28 cellular contexts compared by ENCODE assay signal in genomic region chr17:77926144-77926543, GRCh38.
"Had no signal": no experiment of that assay in that cellular context is flagged by ENCODE, and none has a peak within 500 bp of the region (broad histone marks: within the 10 kb centered on the region; RNA-seq: fewer than 3 reads in every experiment).

No MANE protein-coding gene starts in this region.

- H3K4me3 ChIP-seq: ascending aorta, breast epithelium, cardiac muscle cell, colonic mucosa had no signal

- FAIRE-seq: frontal cortex had no signal

- H3K9me3 ChIP-seq: ascending aorta, breast epithelium, colonic mucosa had no signal

- H3K27ac ChIP-seq: ascending aorta, breast epithelium, cardiac muscle cell, colonic mucosa, VCaP had no signal

- H3K36me3 ChIP-seq: ascending aorta, breast epithelium, cardiac muscle cell, colonic mucosa had no signal

- ATAC-seq: activated naive CD4-positive, alpha-beta T cell treated with anti-CD3 and anti-CD28 coated beads, Interleukin-2, amount 50 U/mL, for 72 hours; activated T-cell treated with anti-CD3 and anti-CD28 coated beads, Interleukin-2, amount 50 U/mL, for 72 hours; esophagus mucosa; WTC11 had no signal

- H3K4me1 ChIP-seq: ascending aorta, breast epithelium, colonic mucosa had no signal

- H3K27me3 ChIP-seq: ascending aorta, cardiac muscle cell, colonic mucosa had no signal

- DNase-seq: activated CD4-positive, alpha-beta memory T cell treated with anti-CD3 and anti-CD28 coated beads, Interleukin-2, amount 10 ng/mL, durations not matched to agents 7 days and 5 days; activated CD4-positive, alpha-beta T cell treated with anti-CD3 and anti-CD28 coated beads for 1 hour; activated CD4-positive, alpha-beta T cell treated with anti-CD3 and anti-CD28 coated beads for 4 hours; activated CD4-positive, alpha-beta T cell treated with anti-CD3 and anti-CD28 coated beads, Interleukin-2, amount 10 ng/mL, durations not matched to agents 7 days and 5 days; activated CD4-positive, alpha-beta T cell treated with anti-CD3 and anti-CD28 coated beads, Interleukin-2, amount 50 U/mL, for 4 hours; activated CD8-positive, alpha-beta memory T cell treated with anti-CD3 and anti-CD28 coated beads, Interleukin-2, amount 50 U/mL, for 48 hours; activated gamma-delta T cell; activated naive CD4-positive, alpha-beta T cell; activated naive CD4-positive, alpha-beta T cell treated with anti-CD3 and anti-CD28 coated beads, Interleukin-2, amount 10 ng/mL, durations not matched to agents 7 days and 5 days; activated naive CD8-positive, alpha-beta T cell treated with anti-CD3 and anti-CD28 coated beads, Interleukin-2, amount 10 ng/mL, durations not matched to agents 7 days and 5 days; activated T-cell treated with anti-CD3 and anti-CD28 coated beads for 4 hours; activated T-cell treated with anti-CD3 and anti-CD28 coated beads, Interleukin-2, amount 50 U/mL, for 24 hours; activated T-cell treated with anti-CD3 and anti-CD28 coated beads, Interleukin-2, amount 50 U/mL, for 72 hours; central memory CD4-positive, alpha-beta T cell; cerebellar nuclear complex; colonic mucosa; effector CD8-positive, alpha-beta T cell; foreskin fibroblast; head of caudate nucleus; T-helper 2 cell had no signal
